In genomic region chrX:38816158-38816557, GRCh38 we compare ENCODE assay signal across 11 cellular contexts. TPM values are rescaled to one million over a fixed set of nuclear protein-coding genes. Genes with fewer than 3 reads are reported as not detected.
DNase-seq lines count a peak whose midpoint lies in the region; ATAC-seq and TF ChIP-seq lines count a peak whose summit lies in the region.
"Had no signal": no experiment of that assay in that cellular context is flagged by ENCODE, and none has a peak within 500 bp of the region (broad histone marks: within the 10 kb centered on the region; RNA-seq: fewer than 3 reads in every experiment).

No MANE protein-coding gene starts in this region.

- no peak overlapping the region for H3K4me3 ChIP-seq in BLaER1
- H3K4me3 ChIP-seq in GM23248 = no peak overlapping the region
- H3K4me3 ChIP-seq in lower lobe of right lung = no peak overlapping the region
- H3K4me3 ChIP-seq in Karpas-422 (ENCODE audit: low read length) = no peak overlapping the region
- H3K4me3 ChIP-seq: vagina had no signal

- no peaks in the 10 kb centered on the region for H3F3A ChIP-seq in GM23248 (ENCODE audit: insufficient read depth)

- intact Hi-C loops in activated T-helper 1 cell treated with anti-CD3 and anti-CD28 coated beads, Interleukin-12 subunit alpha, Interleukin-12 subunit beta, Interleukin-2, Interleukin-4 antibody, amounts not matched to agents 30 ng/mL and 10 ng/mL and 1 ng/mL, durations not matched to agents 14 hours and 24 hours and 36 hours (cut with micrococcal nuclease) = loop anchor here (1.0 kb wide), 1 partner anchor 15 kb away; the partner anchor contains the start of gene MID1IP1
- intact Hi-C loops in lower lobe of right lung (cut with DNase I) = no loop called here

- H3K27me3 Mint-ChIP-seq in activated T-helper 1 cell treated with anti-CD3 and anti-CD28 coated beads, Interleukin-12 subunit alpha, Interleukin-12 subunit beta, Interleukin-2, Interleukin-4 antibody, amounts not matched to agents 30 ng/mL and 10 ng/mL and 1 ng/mL, durations not matched to agents 14 hours and 24 hours and 36 hours (ENCODE audit: insufficient read depth) = peaks cover under 1% of the 10 kb centered on the region

- H3K36me3 ChIP-seq in BLaER1 (no peaks in the 10 kb centered on the region), GM23248 (ENCODE audit: low read depth) (no peaks in the 10 kb centered on the region), lower lobe of right lung (no peaks in the 10 kb centered on the region), Karpas-422 (ENCODE audit: insufficient read depth, low read length) (no peaks in the 10 kb centered on the region)
- H3K36me3 ChIP-seq: vagina had no signal

- H3K9me3 Mint-ChIP-seq in activated T-helper 1 cell treated with anti-CD3 and anti-CD28 coated beads, Interleukin-12 subunit alpha, Interleukin-12 subunit beta, Interleukin-2, Interleukin-4 antibody, amounts not matched to agents 30 ng/mL and 10 ng/mL and 1 ng/mL, durations not matched to agents 14 hours and 24 hours and 36 hours = no peaks in the 10 kb centered on the region
- H3K9me3 Mint-ChIP-seq: activated naive CD4-positive, alpha-beta T cell treated with anti-CD3 and anti-CD28 coated beads, Interleukin-2, amount 50 U/mL, for 72 hours had no signal

- H3K9ac ChIP-seq in BLaER1 = no peak overlapping the region
- no peak overlapping the region for H3K9ac ChIP-seq in GM23248
- H3K9ac ChIP-seq in Karpas-422 (ENCODE audit: low read length) = no peak overlapping the region

- H3K4me1 ChIP-seq in BLaER1 = peaks cover 32% of the 10 kb centered on the region
- H3K4me1 ChIP-seq in GM23248 (ENCODE audit: insufficient read depth) = peaks cover 20% of the 10 kb centered on the region
- peaks cover 22% of the 10 kb centered on the region for H3K4me1 ChIP-seq in lower lobe of right lung
- H3K4me1 ChIP-seq in Karpas-422 (ENCODE audit: low read length) = no peaks in the 10 kb centered on the region

- peaks cover 2% of the 10 kb centered on the region for H3K36me3 Mint-ChIP-seq in activated T-helper 1 cell treated with anti-CD3 and anti-CD28 coated beads, Interleukin-12 subunit alpha, Interleukin-12 subunit beta, Interleukin-2, Interleukin-4 antibody, amounts not matched to agents 30 ng/mL and 10 ng/mL and 1 ng/mL, durations not matched to agents 14 hours and 24 hours and 36 hours (ENCODE audit: low read depth)

- H2AFZ ChIP-seq in GM23248 (peak overlapping the region; percentile 88), Karpas-422 (ENCODE audit: low read length) (no peak overlapping the region)

- CTCF ChIA-PET in RWPE1 (lab: Yijun Ruan, JAX) = no interaction called here

- H3K4me3 Mint-ChIP-seq in activated T-helper 1 cell treated with anti-CD3 and anti-CD28 coated beads, Interleukin-12 subunit alpha, Interleukin-12 subunit beta, Interleukin-2, Interleukin-4 antibody, amounts not matched to agents 30 ng/mL and 10 ng/mL and 1 ng/mL, durations not matched to agents 14 hours and 24 hours and 36 hours = no peak overlapping the region

- peaks cover 11% of the 10 kb centered on the region for H3K4me1 Mint-ChIP-seq in activated T-helper 1 cell treated with anti-CD3 and anti-CD28 coated beads, Interleukin-12 subunit alpha, Interleukin-12 subunit beta, Interleukin-2, Interleukin-4 antibody, amounts not matched to agents 30 ng/mL and 10 ng/mL and 1 ng/mL, durations not matched to agents 14 hours and 24 hours and 36 hours (ENCODE audit: low read depth)

- H3K27ac Mint-ChIP-seq in activated T-helper 1 cell treated with anti-CD3 and anti-CD28 coated beads, Interleukin-12 subunit alpha, Interleukin-12 subunit beta, Interleukin-2, Interleukin-4 antibody, amounts not matched to agents 30 ng/mL and 10 ng/mL and 1 ng/mL, durations not matched to agents 14 hours and 24 hours and 36 hours = peak overlapping the region; percentile 49
- H3K27ac Mint-ChIP-seq: activated naive CD4-positive, alpha-beta T cell treated with anti-CD3 and anti-CD28 coated beads, Interleukin-2, amount 50 U/mL, for 72 hours had no signal

- H3K9me2 ChIP-seq in GM23248 (ENCODE audit: insufficient read depth) (no peaks in the 10 kb centered on the region), Karpas-422 (replicated peaks; ENCODE audit: insufficient read depth, low read length) (0 out of 2 replicates have a peak, but pooled peaks cover 3% of the 10 kb centered on the region)

- POLR2A ChIA-PET in RWPE1 (lab: Yijun Ruan, JAX; ENCODE audit: low non-redundant PET) = no interaction called here

- TF ChIP-seq CTCF in lower lobe of right lung (IDR thresholded peaks at IDR 0.05) (no peak), RWPE1 (conservative IDR thresholded peaks at IDR 0.05; ENCODE audit: low read depth) (no peak)

- H4K20me1 ChIP-seq in BLaER1 (no peaks in the 10 kb centered on the region), GM23248 (ENCODE audit: insufficient read depth) (no peaks in the 10 kb centered on the region), Karpas-422 (ENCODE audit: insufficient read depth, low read depth, low read length) (no peaks in the 10 kb centered on the region)

- in situ Hi-C loops in GM23248 (cut with MboI) = no loop called here

- H3K27me3 ChIP-seq in BLaER1 = no peaks in the 10 kb centered on the region
- no peaks in the 10 kb centered on the region for H3K27me3 ChIP-seq in GM23248 (replicated peaks; ENCODE audit: insufficient read depth)
- no peaks in the 10 kb centered on the region for H3K27me3 ChIP-seq in lower lobe of right lung (ENCODE audit: low read depth)
- no peaks in the 10 kb centered on the region for H3K27me3 ChIP-seq in Karpas-422 (ENCODE audit: low read length)
- H3K27me3 ChIP-seq: vagina had no signal

- 99 to 100% methylated on average over 3 of the region's 3 CpGs for WGBS in GM23248 (ENCODE audit: low coverage in 1 of 2, low lambda C conversion rate in 2 of 2, missing lambda C conversion rate in 2 of 2), 2 experiments

- H3K4me2 ChIP-seq in BLaER1 (peak overlapping the region; percentile 35), GM23248 (ENCODE audit: unreplicated experiment) (no peak overlapping the region), Karpas-422 (ENCODE audit: low read depth, low read length, poor library complexity, severe bottlenecking) (no peak overlapping the region)

- H3K9me3 ChIP-seq in BLaER1 = peaks cover 5% of the 10 kb centered on the region; the same call in 1 of the 2 replicates
- no peaks in the 10 kb centered on the region for H3K9me3 ChIP-seq in GM23248 (ENCODE audit: low read depth)
- H3K9me3 ChIP-seq in lower lobe of right lung = no peaks in the 10 kb centered on the region
- H3K9me3 ChIP-seq in Karpas-422 (ENCODE audit: low read length) = no peaks in the 10 kb centered on the region
- H3K9me3 ChIP-seq: vagina had no signal

- ATAC-seq in lower lobe of right lung (no peak), left lobe of liver (no peak)

- H3K27ac ChIP-seq in BLaER1 (no peak overlapping the region), GM23248 (no peak overlapping the region), lower lobe of right lung (peak overlapping the region; percentile 68), RWPE1 (no peak overlapping the region), Karpas-422 (ENCODE audit: low read length) (no peak overlapping the region)

- DNase-seq in GM23248 (no peak), lower lobe of right lung (no peak), left lobe of liver (ENCODE audit: low spot score) (no peak), RWPE1 (ENCODE audit: low spot score) (no peak), OCI-M2 (lab: John Stamatoyannopoulos, UW; ENCODE audit: unreplicated experiment) (no peak), Karpas-422 (no peak)
- DNase-seq in activated T-helper 1 cell treated with anti-CD3 and anti-CD28 coated beads, Interleukin-12 subunit alpha, Interleukin-12 subunit beta, Interleukin-2, Interleukin-4 antibody, amounts not matched to agents 30 ng/mL and 10 ng/mL and 1 ng/mL, durations not matched to agents 14 hours and 24 hours and 36 hours (ENCODE audit: low spot score) = peak; percentile 31
- DNase-seq: NCI-H2171 treated with DMSO at 0.1 percent for 48 hours had no signal

- H3K79me2 ChIP-seq in GM23248 (ENCODE audit: insufficient read depth) = no peaks in the 10 kb centered on the region
- H3K79me2 ChIP-seq in Karpas-422 (ENCODE audit: low read length) = no peaks in the 10 kb centered on the region

RNA-seq across cellular contexts. Expression of gene MID1IP1, which starts 14.9 kb away (rescaled TPM):
- 32.1 and 41.9 TPM in 2 replicates for total RNA-seq in GM23248 (2014; rRNA removed; shearing (Covaris generic))
- polyA plus RNA-seq in GM23248 (2016; fragmentation: Nextera tagmentation; extraction: Ambion mirVana) = 4.7 and 4.8 TPM in 2 replicates
- total RNA-seq in activated T-helper 1 cell treated with anti-CD3 and anti-CD28 coated beads, Interleukin-12 subunit alpha, Interleukin-12 subunit beta, Interleukin-2, Interleukin-4 antibody, amounts not matched to agents 30 ng/mL and 10 ng/mL and 1 ng/mL, durations not matched to agents 14 hours and 24 hours and 36 hours = 106 and 108 TPM in 2 replicates
- 95.5 TPM for total RNA-seq in lower lobe of right lung
- total RNA-seq in left lobe of liver = 23.4 TPM
- total RNA-seq in Karpas-422 (2014; rRNA removed; shearing (Covaris generic); ENCODE audit: low replicate concordance) = not detected in 2 replicates

Comparison
In these comparisons a context has a peak if more than half of its experiments do, and no peak if none do; other contexts are left out.
1. RNA of gene MID1IP1, which starts 14.9 kb away (total RNA-seq): 106 to 108 TPM in activated T-helper 1 cell treated with anti-CD3 and anti-CD28 coated beads, Interleukin-12 subunit alpha, Interleukin-12 subunit beta, Interleukin-2, Interleukin-4 antibody, amounts not matched to agents 30 ng/mL and 10 ng/mL and 1 ng/mL, durations not matched to agents 14 hours and 24 hours and 36 hours, 95.5 TPM in lower lobe of right lung (single experiment), 32.1 to 41.9 TPM in GM23248 and 23.4 TPM in left lobe of liver (single experiment); not detected in Karpas-422; every median in the first group is over 10 times any median in the second.